Comparison of ENCODE assay signal across 8 cellular contexts in the genomic region with DNA sequence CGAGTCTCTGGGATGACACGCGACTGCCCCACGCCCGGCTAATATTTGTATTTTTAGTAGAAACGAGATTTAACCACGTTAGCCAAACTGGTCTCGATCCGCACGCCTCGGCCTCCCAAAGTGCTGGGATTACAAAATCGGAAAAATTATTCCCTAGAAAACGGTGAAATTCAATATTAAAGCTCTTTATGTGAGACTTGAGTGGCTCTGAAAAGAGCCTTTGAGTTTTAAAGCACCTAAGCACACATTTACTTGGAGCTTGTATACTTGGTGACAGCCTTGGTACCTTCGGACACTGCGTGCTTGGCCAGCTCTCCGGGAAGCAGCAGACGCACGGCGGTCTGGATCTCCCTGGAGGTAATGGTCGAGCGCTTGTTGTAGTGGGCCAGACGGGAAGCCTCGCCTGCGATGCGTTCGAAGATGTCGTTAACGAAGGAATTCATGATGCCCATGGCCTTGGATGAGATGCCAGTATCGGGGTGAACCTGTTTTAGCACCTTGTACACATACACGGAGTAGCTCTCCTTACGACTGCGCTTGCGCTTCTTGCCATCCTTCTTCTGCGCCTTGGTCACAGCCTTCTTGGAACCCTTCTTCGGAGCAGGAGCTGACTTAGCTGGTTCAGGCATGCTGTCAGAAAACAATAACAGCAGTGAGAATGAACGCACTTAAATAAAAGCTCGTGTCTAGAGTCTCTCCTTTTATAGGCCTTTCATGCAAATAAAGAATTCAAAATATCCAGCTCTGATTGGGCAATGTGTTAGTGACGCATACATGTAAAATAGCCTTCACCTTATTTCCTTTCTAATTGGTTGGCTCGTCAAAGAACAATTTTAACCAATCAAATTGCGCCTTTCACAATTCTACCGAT.
DNase-seq lines count a peak whose midpoint lies in the region; ATAC-seq, FAIRE-seq and TF ChIP-seq lines count a peak whose summit lies in the region.

No MANE protein-coding gene starts in this region.

- H3K4me3 Mint-ChIP-seq in T-helper 17 cell (no peak overlapping the region), osteocyte (ENCODE audit: unreplicated experiment) (no peak overlapping the region)

- H3K79me2 ChIP-seq in K562 (ENCODE audit: control insufficient read depth, insufficient read depth, low read length) = peaks cover 58% of the 10 kb centered on the region

- BruUV-seq in K562 (replicated peaks; lab: Mats Ljungman, UMichigan) = TSS peak; percentile 89

- H4K20me1 ChIP-seq in K562 (replicated peaks; ENCODE audit: control insufficient read depth, insufficient read depth, low read length) = peaks cover 13% of the 10 kb centered on the region

- peak; percentile 97 for FAIRE-seq in K562 (lab: Jason Lieb, UNC)

- H3K4me1 Mint-ChIP-seq in T-helper 17 cell = peaks cover 3% of the 10 kb centered on the region
- H3K4me1 Mint-ChIP-seq in osteocyte (ENCODE audit: unreplicated experiment) = no peaks in the 10 kb centered on the region

- H3K27ac Mint-ChIP-seq in T-helper 17 cell (no peak overlapping the region), osteocyte (ENCODE audit: unreplicated experiment) (no peak overlapping the region)

- peak overlapping the region; percentile 91 to 93 for H3K9ac ChIP-seq in K562 (ENCODE audit: insufficient read depth in 1 of 2, low read depth in 2 of 2, low read length in 2 of 2)

- intact Hi-C loops in K562 (cut with micrococcal nuclease) = loop anchor here (1.0 to 10.0 kb wide), 16 partner anchors 12 to 1676 kb away; a partner anchor contains a TSS

- H2AFZ ChIP-seq in K562 (ENCODE audit: low read depth, low read length) = no peak overlapping the region

- H3K4me3 ChIP-seq in K562 = peak overlapping the region; percentile 61
- peak overlapping the region; percentile 61 for H3K4me3 ChIP-seq in retinal pigment epithelial cell (ENCODE audit: low read length)

- H3K9me3 Mint-ChIP-seq in osteocyte (ENCODE audit: unreplicated experiment) = no peaks in the 10 kb centered on the region

- no peak; a peak in 1 of 6 replicates for TF ChIP-seq CTCF in K562 (IDR thresholded peaks at IDR 0.05 in 2 of 3, conservative IDR thresholded peaks at IDR 0.05 in 1 of 3; ENCODE audit: insufficient read depth in 2 of 3, low read depth in 1 of 3, low read length in 3 of 3)
- TF ChIP-seq CTCF in retinal pigment epithelial cell (conservative IDR thresholded peaks at IDR 0.05; ENCODE audit: low read depth, low read length) = no peak
- no peak for TF ChIP-seq CTCF in osteocyte (IDR thresholded peaks at IDR 0.05)

- peak overlapping the region; percentile 98 for H3K4me2 ChIP-seq in K562 (ENCODE audit: insufficient read depth, low read length)

- POLR2A ChIA-PET in K562 (lab: Yijun Ruan, JAX) = interaction anchor here (0.5 to 7.3 kb wide), 92 partner anchors 10 to 1702 kb away, joined by 3 to 1095 read pairs (median 6); a partner anchor contains a TSS

- TF ChIP-seq RAD21 in K562 (CRISPR knock-in tag; conservative IDR thresholded peaks at IDR 0.05 in 1 of 2, IDR thresholded peaks at IDR 0.05 in 1 of 2) = no peak; a peak in 1 of 4 replicates

- ATAC-seq in HG02763 (IDR thresholded peaks at IDR 0.05; ENCODE audit: unreplicated experiment) = peak; percentile 74
- ATAC-seq in T-helper 17 cell = peak; percentile 84
- ATAC-seq in K562 = peak; percentile 69

- TF ChIP-seq EP300 in K562 (IDR thresholded peaks at IDR 0.05; ENCODE audit: low read length) = no peak

- no peaks in the 10 kb centered on the region for H3K36me3 Mint-ChIP-seq in T-helper 17 cell (ENCODE audit: low read depth)
- H3K36me3 Mint-ChIP-seq in osteocyte (ENCODE audit: unreplicated experiment) = no peaks in the 10 kb centered on the region

- H3K27ac ChIP-seq in K562 (ENCODE audit: extremely low read depth, low read depth, low read length) = peak overlapping the region; percentile 91

- no peaks in the 10 kb centered on the region for H3K27me3 ChIP-seq in K562 (ENCODE audit: control insufficient read depth in 2 of 2, insufficient read depth in 2 of 2, low read length in 2 of 2)

- peaks cover 15 to 23% of the 10 kb centered on the region in 2 experiments for H3K4me1 ChIP-seq in K562 (replicated peaks in 1 of 2; ENCODE audit: control insufficient read depth in 2 of 2, insufficient read depth in 2 of 2, low read length in 2 of 2)

- H3K9me3 ChIP-seq in T-helper 17 cell (ENCODE audit: control insufficient read depth, low read length, poor library complexity, severe bottlenecking) (no peaks in the 10 kb centered on the region), K562 (replicated peaks; ENCODE audit: control insufficient read depth, insufficient read depth, low read depth, low read length) (no peaks in the 10 kb centered on the region; the same call in 1 of the 2 replicates)

- 1% methylated on average over 41 of the region's 41 CpGs for WGBS in K562 (ENCODE audit: insufficient coverage, low coverage, missing lambda C conversion rate)

- CTCF ChIA-PET in K562 (lab: Yijun Ruan, JAX; ENCODE audit: low intra/inter-chr PET ratio) = no interaction called here

- H3K27me3 Mint-ChIP-seq in T-helper 17 cell (no peaks in the 10 kb centered on the region), osteocyte (ENCODE audit: unreplicated experiment) (no peaks in the 10 kb centered on the region)

- TF ChIP-seq POLR2A in GM15510 (IDR thresholded peaks at IDR 0.05; ENCODE audit: borderline replicate concordance, extremely low read depth, insufficient read length) (peak; percentile 95), K562 (conservative IDR thresholded peaks at IDR 0.05) (peak; percentile 100)

- in situ Hi-C loops in K562 (cut with MboI) = loop anchor here (5.0 to 25.0 kb wide), 2 partner anchors 96 to 1596 kb away; a partner anchor contains a TSS

- DNase-seq in NCI-H1417 treated with DMSO at 0.1 percent for 48 hours (lab: John Stamatoyannopoulos, UW) (peak; percentile 96), T-helper 17 cell (peak; percentile 36 to 60 (median 48)), K562 (ENCODE audit: extremely low read depth in 1 of 4, low spot score in 3 of 4) (peak; percentile 83 to 98 (median 90)), hippocampal formation (lab: John Stamatoyannopoulos, UW) (peak; percentile 22 to 94), retinal pigment epithelial cell (ENCODE audit: low read depth) (peak; percentile 96), osteocyte (ENCODE audit: extremely low spot score, unreplicated experiment) (no peak)

- H3K36me3 ChIP-seq in K562 (ENCODE audit: control insufficient read depth, insufficient read depth, low read length) = peaks cover 5% of the 10 kb centered on the region; the same call in 1 of the 3 replicates

- no peaks in the 10 kb centered on the region for H3K9me1 ChIP-seq in K562 (ENCODE audit: control insufficient read depth, insufficient read depth, low read length)

TF ChIP-seq in K562, 482 proteins besides CTCF, POLR2A, EP300 and RAD21 (continues in another document):
- TF ChIP-seq, protein P1, sequence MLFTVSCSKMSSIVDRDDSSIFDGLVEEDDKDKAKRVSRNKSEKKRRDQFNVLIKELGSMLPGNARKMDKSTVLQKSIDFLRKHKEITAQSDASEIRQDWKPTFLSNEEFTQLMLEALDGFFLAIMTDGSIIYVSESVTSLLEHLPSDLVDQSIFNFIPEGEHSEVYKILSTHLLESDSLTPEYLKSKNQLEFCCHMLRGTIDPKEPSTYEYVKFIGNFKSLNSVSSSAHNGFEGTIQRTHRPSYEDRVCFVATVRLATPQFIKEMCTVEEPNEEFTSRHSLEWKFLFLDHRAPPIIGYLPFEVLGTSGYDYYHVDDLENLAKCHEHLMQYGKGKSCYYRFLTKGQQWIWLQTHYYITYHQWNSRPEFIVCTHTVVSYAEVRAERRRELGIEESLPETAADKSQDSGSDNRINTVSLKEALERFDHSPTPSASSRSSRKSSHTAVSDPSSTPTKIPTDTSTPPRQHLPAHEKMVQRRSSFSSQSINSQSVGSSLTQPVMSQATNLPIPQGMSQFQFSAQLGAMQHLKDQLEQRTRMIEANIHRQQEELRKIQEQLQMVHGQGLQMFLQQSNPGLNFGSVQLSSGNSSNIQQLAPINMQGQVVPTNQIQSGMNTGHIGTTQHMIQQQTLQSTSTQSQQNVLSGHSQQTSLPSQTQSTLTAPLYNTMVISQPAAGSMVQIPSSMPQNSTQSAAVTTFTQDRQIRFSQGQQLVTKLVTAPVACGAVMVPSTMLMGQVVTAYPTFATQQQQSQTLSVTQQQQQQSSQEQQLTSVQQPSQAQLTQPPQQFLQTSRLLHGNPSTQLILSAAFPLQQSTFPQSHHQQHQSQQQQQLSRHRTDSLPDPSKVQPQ (CRISPR knock-in tag; IDR thresholded peaks at IDR 0.05; ENCODE audit: borderline replicate concordance) = no peak
- TF ChIP-seq C11orf30 (IDR thresholded peaks at IDR 0.05; ENCODE audit: low read depth) (no peak), CEBPG (CRISPR knock-in tag; IDR thresholded peaks at IDR 0.05) (peak; percentile 59), CEBPG (tag; conservative IDR thresholded peaks at IDR 0.05 in 1 of 2, IDR thresholded peaks at IDR 0.05 in 1 of 2) (peak; percentile 97 to 99), HOXB6 (CRISPR knock-in tag; IDR thresholded peaks at IDR 0.05; ENCODE audit: borderline replicate concordance) (peak; percentile 85; the same call in 1 of the 2 replicates), ZNF586 (CRISPR knock-in tag; conservative IDR thresholded peaks at IDR 0.05) (no peak), CBFB (CRISPR knock-in tag; IDR thresholded peaks at IDR 0.05) (no peak; the same call in 1 of the 2 replicates), EWSR1 (IDR thresholded peaks at IDR 0.05; ENCODE audit: borderline replicate concordance, low read depth, partially characterized antibody) (no peak), ZC3H11A (IDR thresholded peaks at IDR 0.05; ENCODE audit: low read depth, low read length) (no peak), ZBTB7A (IDR thresholded peaks at IDR 0.05; ENCODE audit: borderline replicate concordance, control insufficient read depth, low read depth, low read length) (no peak), ZNF146 (CRISPR knock-in tag; IDR thresholded peaks at IDR 0.05; ENCODE audit: unreplicated experiment) (peak; percentile 34), SIN3B (IDR thresholded peaks at IDR 0.05; ENCODE audit: low read depth) (no peak), NFE2 (IDR thresholded peaks at IDR 0.05; ENCODE audit: low read depth) (0 out of 2 replicates have a peak, but pooled peaks have one; percentile 37), XRCC5 (IDR thresholded peaks at IDR 0.05; ENCODE audit: low read depth, low read length) (peak; percentile 89), RHOXF2B (CRISPR knock-in tag; conservative IDR thresholded peaks at IDR 0.05) (0 out of 2 replicates have a peak, but pooled peaks have one; percentile 76)
